7 cellular contexts compared by ENCODE assay signal in genomic region chr3:123966799-123967198, GRCh38. TPM values are rescaled to one million over a fixed set of nuclear protein-coding genes. Genes with fewer than 3 reads are reported as not detected.
"Had no signal": no experiment of that assay in that cellular context is flagged by ENCODE, and none has a peak within 500 bp of the region (broad histone marks: within the 10 kb centered on the region; RNA-seq: fewer than 3 reads in every experiment).

No MANE protein-coding gene starts in this region.

RNA-seq across cellular contexts. Expression of gene ROPN1, which starts 25.1 kb away (rescaled TPM):
- total RNA-seq: activated CD4-positive, alpha-beta T cell treated with anti-CD3 and anti-CD28 coated beads, Interleukin-2, amount 10 ng/mL, durations not matched to agents 24 days and 14 days; activated T-helper 17 cell treated with anti-CD3 and anti-CD28 coated beads, Interleukin-2, amount 50 U/mL, for 72 hours; mesenteric fat pad; ovary; pulmonary artery endothelial cell; sciatic nerve; ureter had no signal
- polyA plus RNA-seq: ovary had no signal
